In the genomic region with DNA sequence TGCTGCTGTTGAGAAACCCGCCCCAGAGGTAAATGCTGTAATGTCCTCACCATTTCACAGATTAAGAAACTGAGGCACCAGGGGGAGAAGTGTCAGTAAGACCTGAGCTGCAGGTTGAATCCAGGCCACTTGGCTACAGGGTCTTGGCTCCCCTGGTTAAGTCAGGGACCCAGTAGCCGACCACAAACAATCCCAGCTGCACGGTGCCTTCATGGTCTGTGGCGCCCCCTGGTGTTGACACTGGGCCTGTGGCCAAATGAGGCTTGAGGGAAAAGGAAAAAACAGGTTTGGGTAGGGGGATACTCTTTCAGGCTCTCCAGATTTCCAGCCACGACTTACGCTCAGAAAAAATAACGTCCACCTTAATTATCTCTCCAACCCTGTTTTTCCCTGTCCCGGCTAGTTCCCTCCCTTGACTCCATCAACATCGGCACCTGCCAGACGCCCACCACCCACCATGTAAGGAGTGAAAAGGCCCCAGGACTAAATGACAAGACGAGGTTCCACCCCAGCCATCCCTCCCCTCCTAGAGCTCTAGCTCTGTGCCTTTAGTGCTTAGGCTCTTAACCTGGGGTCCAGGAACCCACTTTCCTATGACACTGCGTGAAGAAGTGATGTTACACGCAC, we compare ENCODE assay signal across 9 cellular contexts. TPM values are rescaled to one million over a fixed set of nuclear protein-coding genes. Genes with fewer than 3 reads are reported as not detected.
DNase-seq lines count a peak whose midpoint lies in the region; ATAC-seq and TF ChIP-seq lines count a peak whose summit lies in the region.
"Had no signal": no experiment of that assay in that cellular context is flagged by ENCODE, and none has a peak within 500 bp of the region (broad histone marks: within the 10 kb centered on the region; RNA-seq: fewer than 3 reads in every experiment).

No MANE protein-coding gene starts in this region.

- peak; percentile 83 for TF ChIP-seq RAD21 in SK-N-SH (IDR thresholded peaks at IDR 0.05; ENCODE audit: low read length)

- H3K9ac ChIP-seq in SK-N-SH: no peak overlapping the region
- H3K9ac ChIP-seq in colonic mucosa (ENCODE audit: low read depth in 2 of 2, low read length in 2 of 2): no peak overlapping the region

- H3K79me2 ChIP-seq in SK-N-SH (ENCODE audit: insufficient read depth): no peaks in the 10 kb centered on the region

- no peak overlapping the region for H3K4me3 ChIP-seq in A673 (ENCODE audit: low read depth, low read length, poor library complexity, severe bottlenecking)
- H3K4me3 ChIP-seq in GM12865 (ENCODE audit: low read depth, low read length): no peak overlapping the region
- H3K4me3 ChIP-seq in SK-N-SH (ENCODE audit: low read depth in 2 of 2, low read length in 1 of 2): no peak overlapping the region
- H3K4me3 ChIP-seq in colonic mucosa: no peak overlapping the region
- H3K4me3 ChIP-seq in mucosa of descending colon: no peak overlapping the region

- peak; percentile 76 for ATAC-seq in mucosa of descending colon
- ATAC-seq in HG02885 (IDR thresholded peaks at IDR 0.05; ENCODE audit: poor library complexity, unreplicated experiment): no peak
- ATAC-seq in GM19467 (IDR thresholded peaks at IDR 0.05; ENCODE audit: unreplicated experiment): no peak

- CTCF ChIA-PET in A673 (lab: Charles Lee) (interaction anchor here (2.6 kb wide), 1 partner anchor 166 kb away, joined by 7 read pairs; no protein-coding TSS in a partner anchor), SK-N-SH (lab: Yijun Ruan, JAX) (interaction anchor here (0.6 to 3.2 kb wide), 24 partner anchors 10 to 1165 kb away, joined by 3 to 67 read pairs (median 4); no protein-coding TSS in a partner anchor)

- no peak overlapping the region for H3K27ac ChIP-seq in A673 (ENCODE audit: low read depth, low read length, poor library complexity, severe bottlenecking)
- no peak overlapping the region for H3K27ac ChIP-seq in SK-N-SH (ENCODE audit: low read depth in 2 of 2, low read length in 1 of 2)
- no peak overlapping the region for H3K27ac ChIP-seq in colonic mucosa

- peak; percentile 80 for TF ChIP-seq CTCF in A673 (conservative IDR thresholded peaks at IDR 0.05; ENCODE audit: low read depth, low read length)
- TF ChIP-seq CTCF in GM12865 (IDR thresholded peaks at IDR 0.05; ENCODE audit: insufficient read depth, low read depth, low read length, missing control alignments): peak; percentile 77
- peak; percentile 66 for TF ChIP-seq CTCF in SK-N-SH (IDR thresholded peaks at IDR 0.05)
- TF ChIP-seq CTCF in colonic mucosa (IDR thresholded peaks at IDR 0.05): peak; percentile 90
- peak; percentile 90 for TF ChIP-seq CTCF in mucosa of descending colon (IDR thresholded peaks at IDR 0.05)

- no peaks in the 10 kb centered on the region for H3K36me3 Mint-ChIP-seq in activated T-helper 2 cell treated with anti-CD3 and anti-CD28 coated beads, Interferon-gamma antibody, Interleukin-2, Interleukin-4, amounts not matched to agents 10 μg/mL and 5 μg/mL and 100 μg/mL, durations not matched to agents 14 hours and 24 hours and 36 hours (ENCODE audit: low read depth)

- BruUV-seq in A673 (replicated peaks; lab: Mats Ljungman, UMichigan): no TSS peak

- no peaks in the 10 kb centered on the region for H3K9me2 ChIP-seq in SK-N-SH

- H3K36me3 ChIP-seq in A673 (ENCODE audit: insufficient read depth, low read length, poor library complexity, severe bottlenecking) (no peaks in the 10 kb centered on the region), SK-N-SH (replicated peaks in 1 of 2; ENCODE audit: control insufficient read depth in 1 of 2, insufficient read depth in 2 of 2, low read length in 1 of 2) (no peaks in the 10 kb centered on the region), colonic mucosa (no peaks in the 10 kb centered on the region), mucosa of descending colon (ENCODE audit: low read depth) (no peaks in the 10 kb centered on the region)

- no peaks in the 10 kb centered on the region for H3K4me1 Mint-ChIP-seq in activated T-helper 2 cell treated with anti-CD3 and anti-CD28 coated beads, Interferon-gamma antibody, Interleukin-2, Interleukin-4, amounts not matched to agents 10 μg/mL and 5 μg/mL and 100 μg/mL, durations not matched to agents 14 hours and 24 hours and 36 hours (ENCODE audit: low read depth)
- H3K4me1 Mint-ChIP-seq: central memory CD8-positive, alpha-beta T cell had no signal

- 52% methylated on average over 13 of the region's 13 CpGs for WGBS in SK-N-SH (ENCODE audit: low lambda C conversion rate)

- no peak for TF ChIP-seq EP300 in SK-N-SH (IDR thresholded peaks at IDR 0.05; ENCODE audit: borderline replicate concordance in 1 of 2, low read depth in 1 of 2, low read length in 1 of 2)

- H3K4me2 ChIP-seq in SK-N-SH: no peak overlapping the region

- peak; percentile 24 for DNase-seq in A673 (ENCODE audit: low spot score)
- DNase-seq in GM12865 (ENCODE audit: low read depth): peak; percentile 26
- peak; percentile 64 for DNase-seq in SK-N-SH
- DNase-seq in colonic mucosa: no peak
- DNase-seq in mucosa of descending colon: peak in 2 of 3 donors; percentile 19 to 84
- no peak for DNase-seq in activated T-helper 2 cell treated with anti-CD3 and anti-CD28 coated beads, Interferon-gamma antibody, Interleukin-2, Interleukin-4, amounts not matched to agents 10 μg/mL and 5 μg/mL and 100 μg/mL, durations not matched to agents 14 hours and 24 hours and 36 hours (ENCODE audit: low spot score)

- POLR2A ChIA-PET in A673 (lab: Charles Lee; ENCODE audit: low non-redundant PET): no interaction called here
- POLR2A ChIA-PET in SK-N-SH (lab: Yijun Ruan, JAX): no interaction called here

- H3K27ac Mint-ChIP-seq in activated T-helper 2 cell treated with anti-CD3 and anti-CD28 coated beads, Interferon-gamma antibody, Interleukin-2, Interleukin-4, amounts not matched to agents 10 μg/mL and 5 μg/mL and 100 μg/mL, durations not matched to agents 14 hours and 24 hours and 36 hours: no peak overlapping the region

- peaks cover 3% of the 10 kb centered on the region for H3K27me3 Mint-ChIP-seq in activated T-helper 2 cell treated with anti-CD3 and anti-CD28 coated beads, Interferon-gamma antibody, Interleukin-2, Interleukin-4, amounts not matched to agents 10 μg/mL and 5 μg/mL and 100 μg/mL, durations not matched to agents 14 hours and 24 hours and 36 hours (ENCODE audit: low read depth)

- no peak overlapping the region for H3K4me3 Mint-ChIP-seq in activated T-helper 2 cell treated with anti-CD3 and anti-CD28 coated beads, Interferon-gamma antibody, Interleukin-2, Interleukin-4, amounts not matched to agents 10 μg/mL and 5 μg/mL and 100 μg/mL, durations not matched to agents 14 hours and 24 hours and 36 hours (ENCODE audit: low read depth)
- H3K4me3 Mint-ChIP-seq: central memory CD8-positive, alpha-beta T cell had no signal

- H3K9me3 Mint-ChIP-seq in activated T-helper 2 cell treated with anti-CD3 and anti-CD28 coated beads, Interferon-gamma antibody, Interleukin-2, Interleukin-4, amounts not matched to agents 10 μg/mL and 5 μg/mL and 100 μg/mL, durations not matched to agents 14 hours and 24 hours and 36 hours: no peaks in the 10 kb centered on the region
- H3K9me3 Mint-ChIP-seq: central memory CD8-positive, alpha-beta T cell had no signal

- H3K9me3 ChIP-seq in A673 (ENCODE audit: low read depth, low read length, poor library complexity, severe bottlenecking): no peaks in the 10 kb centered on the region
- H3K9me3 ChIP-seq in SK-N-SH: no peaks in the 10 kb centered on the region
- H3K9me3 ChIP-seq in colonic mucosa: no peaks in the 10 kb centered on the region
- no peaks in the 10 kb centered on the region for H3K9me3 ChIP-seq in mucosa of descending colon

- H2AFZ ChIP-seq in SK-N-SH (ENCODE audit: low read depth): no peak overlapping the region

- H3K27me3 ChIP-seq in A673 (replicated peaks; ENCODE audit: insufficient read depth, low read depth, low read length, poor library complexity): peaks cover 4% of the 10 kb centered on the region
- no peaks in the 10 kb centered on the region for H3K27me3 ChIP-seq in SK-N-SH (ENCODE audit: insufficient read depth)
- H3K27me3 ChIP-seq in colonic mucosa: no peaks in the 10 kb centered on the region

- H4K20me1 ChIP-seq in SK-N-SH (ENCODE audit: insufficient read depth): peaks cover 4% of the 10 kb centered on the region; the same call in 1 of the 2 replicates

- intact Hi-C loops in A673 (cut with micrococcal nuclease; ENCODE audit: unreplicated experiment): loop anchor here (1.0 to 10.0 kb wide), 3 partner anchors 165 to 306 kb away; no protein-coding TSS in a partner anchor
- intact Hi-C loops in colonic mucosa (cut with DNase I): loop anchor here (10.0 kb wide), 1 partner anchor 309 kb away; no protein-coding TSS in a partner anchor
- intact Hi-C loops in mucosa of descending colon (cut with DNase I, micrococcal nuclease): loop anchor here (2.0 kb wide), 1 partner anchor 165 kb away; no protein-coding TSS in a partner anchor
- intact Hi-C loops in activated T-helper 2 cell treated with anti-CD3 and anti-CD28 coated beads, Interferon-gamma antibody, Interleukin-2, Interleukin-4, amounts not matched to agents 10 μg/mL and 5 μg/mL and 100 μg/mL, durations not matched to agents 14 hours and 24 hours and 36 hours (cut with micrococcal nuclease): loop anchor here (1.0 kb wide), 1 partner anchor 165 kb away; no protein-coding TSS in a partner anchor

- H3K4me1 ChIP-seq in A673 (ENCODE audit: insufficient read depth, low read length, poor library complexity, severe bottlenecking) (no peaks in the 10 kb centered on the region), SK-N-SH (ENCODE audit: control insufficient read depth in 1 of 2, insufficient read depth in 2 of 2, low read depth in 1 of 2, low read length in 1 of 2) (no peaks in the 10 kb centered on the region), colonic mucosa (no peaks in the 10 kb centered on the region), mucosa of descending colon (ENCODE audit: low read depth) (no peaks in the 10 kb centered on the region)

- no peaks in the 10 kb centered on the region for H3F3A ChIP-seq in SK-N-SH (replicated peaks; ENCODE audit: insufficient read depth)

RNA-seq across cellular contexts. Expression of gene POLR1H, which starts 47.7 kb away (rescaled TPM):
- total RNA-seq in A673 (2021) (30.9 and 34.2 TPM in 2 replicates), colonic mucosa (10 to 100 TPM; 33.2 to 38.4 TPM), mucosa of descending colon (10 to 100 TPM; 22.4 to 31.7 (median 23.0) TPM)
- polyA plus RNA-seq in SK-N-SH (2012; rRNA removed): 30.0 and 40.6 TPM in 2 replicates
- polyA plus RNA-seq in SK-N-SH (2012; cell fraction: cytosol; rRNA removed): 28.9 and 34.9 TPM in 2 replicates
- 25.1 and 27.9 TPM in 2 replicates for polyA plus RNA-seq in SK-N-SH (2012; cell fraction: nucleus; rRNA removed)
- 76.0 and 78.2 TPM in 2 replicates for total RNA-seq in activated T-helper 2 cell treated with anti-CD3 and anti-CD28 coated beads, Interferon-gamma antibody, Interleukin-2, Interleukin-4, amounts not matched to agents 10 μg/mL and 5 μg/mL and 100 μg/mL, durations not matched to agents 14 hours and 24 hours and 36 hours

RNA-seq across cellular contexts. Expression of gene PPP1R11, which starts 53.6 kb away (rescaled TPM):
- 46.2 and 46.8 TPM in 2 replicates for total RNA-seq in A673 (2021)
- 46.8 and 52.8 TPM in 2 replicates for polyA plus RNA-seq in SK-N-SH (2012; rRNA removed)
- polyA plus RNA-seq in SK-N-SH (2012; cell fraction: cytosol; rRNA removed): 48.0 and 48.5 TPM in 2 replicates
- polyA plus RNA-seq in SK-N-SH (2012; cell fraction: nucleus; rRNA removed): 26.3 and 37.4 TPM in 2 replicates
- 10 to 100 TPM; 77.9 to 87.1 TPM for total RNA-seq in colonic mucosa
- total RNA-seq in mucosa of descending colon: 100 to 1,000 TPM in 1 of 3 donors, 10 to 100 TPM in 2; 78.4 to 115 (median 82.4) TPM
- total RNA-seq in activated T-helper 2 cell treated with anti-CD3 and anti-CD28 coated beads, Interferon-gamma antibody, Interleukin-2, Interleukin-4, amounts not matched to agents 10 μg/mL and 5 μg/mL and 100 μg/mL, durations not matched to agents 14 hours and 24 hours and 36 hours: 55.9 and 56.1 TPM in 2 replicates

Comparison
In these comparisons a context has a peak if more than half of its experiments do, and no peak if none do; other contexts are left out.
1. DNase-seq: peak in A673 (single experiment), GM12865 (single experiment), SK-N-SH (single experiment) and mucosa of descending colon (2 of 3); none in colonic mucosa (single experiment) and activated T-helper 2 cell treated with anti-CD3 and anti-CD28 coated beads, Interferon-gamma antibody, Interleukin-2, Interleukin-4, amounts not matched to agents 10 μg/mL and 5 μg/mL and 100 μg/mL, durations not matched to agents 14 hours and 24 hours and 36 hours (single experiment).
2. Peak in every context shown above with its lines, with median percentiles within 50 percentile points of each other: CTCF ChIP-seq.